9 cellular contexts compared by ENCODE assay signal in genomic region chr7:106050002-106050742, GRCh38.
DNase-seq lines count a peak whose midpoint lies in the region; ATAC-seq and TF ChIP-seq lines count a peak whose summit lies in the region.
"Had no signal": no experiment of that assay in that cellular context is flagged by ENCODE, and none has a peak within 500 bp of the region (broad histone marks: within the 10 kb centered on the region; RNA-seq: fewer than 3 reads in every experiment).

No MANE protein-coding gene starts in this region.

- no peaks in the 10 kb centered on the region for H3K9me3 Mint-ChIP-seq in activated CD4-positive, alpha-beta memory T cell treated with anti-CD3 and anti-CD28 coated beads for 36 hours
- H3K9me3 Mint-ChIP-seq in progenitor cell of endocrine pancreas (ENCODE audit: low read depth): no peaks in the 10 kb centered on the region
- no peaks in the 10 kb centered on the region for H3K9me3 Mint-ChIP-seq in T-helper 2 cell treated with Interferon-gamma antibody and Interleukin-4, amounts not matched to agents 5 μg/mL and 100 μg/mL, for 36 hours
- H3K9me3 Mint-ChIP-seq: stimulated activated naive CD8-positive, alpha-beta T cell treated with anti-CD3 and anti-CD28 coated beads, Interleukin-15, amount 100 ng/mL, for 72 hours had no signal

- 81 to 83% methylated on average over 13 of the region's 13 CpGs for WGBS in sigmoid colon, 2 donors

- H3K36me3 Mint-ChIP-seq in activated CD4-positive, alpha-beta memory T cell treated with anti-CD3 and anti-CD28 coated beads for 36 hours: no peaks in the 10 kb centered on the region
- H3K36me3 Mint-ChIP-seq in progenitor cell of endocrine pancreas (ENCODE audit: insufficient read depth): no peaks in the 10 kb centered on the region
- H3K36me3 Mint-ChIP-seq in T-helper 2 cell treated with Interferon-gamma antibody and Interleukin-4, amounts not matched to agents 5 μg/mL and 100 μg/mL, for 36 hours (ENCODE audit: low read depth): no peaks in the 10 kb centered on the region

- H3K36me3 ChIP-seq in OCI-LY1 (ENCODE audit: insufficient read depth, low read length): peaks cover 14% of the 10 kb centered on the region; the same call in 1 of the 2 replicates
- no peaks in the 10 kb centered on the region for H3K36me3 ChIP-seq in sigmoid colon

- H3K27ac Mint-ChIP-seq in activated CD4-positive, alpha-beta memory T cell treated with anti-CD3 and anti-CD28 coated beads for 36 hours: no peak overlapping the region
- H3K27ac Mint-ChIP-seq in progenitor cell of endocrine pancreas: no peak overlapping the region
- H3K27ac Mint-ChIP-seq in T-helper 2 cell treated with Interferon-gamma antibody and Interleukin-4, amounts not matched to agents 5 μg/mL and 100 μg/mL, for 36 hours: no peak overlapping the region

- no peak overlapping the region for H3K4me3 Mint-ChIP-seq in activated CD4-positive, alpha-beta memory T cell treated with anti-CD3 and anti-CD28 coated beads for 36 hours
- H3K4me3 Mint-ChIP-seq in progenitor cell of endocrine pancreas (ENCODE audit: low read depth): no peak overlapping the region
- no peak overlapping the region for H3K4me3 Mint-ChIP-seq in T-helper 2 cell treated with Interferon-gamma antibody and Interleukin-4, amounts not matched to agents 5 μg/mL and 100 μg/mL, for 36 hours
- H3K4me3 Mint-ChIP-seq: stimulated activated naive CD8-positive, alpha-beta T cell treated with anti-CD3 and anti-CD28 coated beads, Interleukin-15, amount 100 ng/mL, for 72 hours had no signal

- no peaks in the 10 kb centered on the region for H3F3A ChIP-seq in OCI-LY1 (ENCODE audit: insufficient read depth, low read length)

- ATAC-seq in GM21526 (IDR thresholded peaks at IDR 0.05; ENCODE audit: low FRiP score, unreplicated experiment): no peak
- ATAC-seq: stimulated activated naive CD8-positive, alpha-beta T cell treated with anti-CD3 and anti-CD28 coated beads, Interleukin-15, amount 100 ng/mL, for 72 hours had no signal

- H3K4me1 Mint-ChIP-seq in activated CD4-positive, alpha-beta memory T cell treated with anti-CD3 and anti-CD28 coated beads for 36 hours (ENCODE audit: low read depth): no peaks in the 10 kb centered on the region
- H3K4me1 Mint-ChIP-seq in progenitor cell of endocrine pancreas (ENCODE audit: low read depth): no peaks in the 10 kb centered on the region
- no peaks in the 10 kb centered on the region for H3K4me1 Mint-ChIP-seq in T-helper 2 cell treated with Interferon-gamma antibody and Interleukin-4, amounts not matched to agents 5 μg/mL and 100 μg/mL, for 36 hours (ENCODE audit: low read depth)
- H3K4me1 Mint-ChIP-seq: stimulated activated naive CD8-positive, alpha-beta T cell treated with anti-CD3 and anti-CD28 coated beads, Interleukin-15, amount 100 ng/mL, for 72 hours had no signal

- H3K9me2 ChIP-seq in OCI-LY1 (ENCODE audit: low read depth, low read length): no peaks in the 10 kb centered on the region

- H3K9ac ChIP-seq in OCI-LY1 (ENCODE audit: low read length): no peak overlapping the region

- H3K27me3 ChIP-seq in OCI-LY1 (ENCODE audit: insufficient read depth, low read length) (no peaks in the 10 kb centered on the region; the same call in 1 of the 2 replicates), sigmoid colon (no peaks in the 10 kb centered on the region)

- H3K4me1 ChIP-seq in OCI-LY1 (ENCODE audit: insufficient read depth, low read length, severe bottlenecking): peaks cover 30% of the 10 kb centered on the region
- H3K4me1 ChIP-seq in sigmoid colon: peaks cover 0 to 27% (median 22%) of the 10 kb centered on the region in 4 donors

- H4K20me1 ChIP-seq in OCI-LY1 (ENCODE audit: insufficient read depth, low read length): no peaks in the 10 kb centered on the region

- TF ChIP-seq CTCF in OCI-LY1 (IDR thresholded peaks at IDR 0.05; ENCODE audit: low read length) (peak; percentile 16; the same call in 1 of the 2 replicates), fibroblast of the aortic adventitia (IDR thresholded peaks at IDR 0.05; ENCODE audit: insufficient read depth, low read length) (peak; percentile 15), sigmoid colon (IDR thresholded peaks at IDR 0.05) (no peak), progenitor cell of endocrine pancreas (IDR thresholded peaks at IDR 0.05; ENCODE audit: unreplicated experiment) (no peak)

- TF ChIP-seq EP300 in sigmoid colon (IDR thresholded peaks at IDR 0.05): no peak

- POLR2A ChIA-PET in activated CD4-positive, alpha-beta memory T cell treated with anti-CD3 and anti-CD28 coated beads for 36 hours (lab: Charles Lee): no interaction called here

- no peaks in the 10 kb centered on the region for H3K79me2 ChIP-seq in OCI-LY1 (ENCODE audit: insufficient read depth, low read length)

- no peak overlapping the region for H3K27ac ChIP-seq in OCI-LY1 (ENCODE audit: low read depth, low read length, poor library complexity, severe bottlenecking)
- peak overlapping the region; percentile 47 to 81 (median 72) for H3K27ac ChIP-seq in sigmoid colon

- H3K4me3 ChIP-seq in OCI-LY1 (ENCODE audit: low read depth, low read length, poor library complexity, severe bottlenecking) (no peak overlapping the region), fibroblast of the aortic adventitia (ENCODE audit: low read depth, low read length) (no peak overlapping the region), sigmoid colon (no peak overlapping the region)

- no peaks in the 10 kb centered on the region for H3K27me3 Mint-ChIP-seq in activated CD4-positive, alpha-beta memory T cell treated with anti-CD3 and anti-CD28 coated beads for 36 hours
- peaks cover 32% of the 10 kb centered on the region for H3K27me3 Mint-ChIP-seq in progenitor cell of endocrine pancreas
- peaks cover 36% of the 10 kb centered on the region for H3K27me3 Mint-ChIP-seq in T-helper 2 cell treated with Interferon-gamma antibody and Interleukin-4, amounts not matched to agents 5 μg/mL and 100 μg/mL, for 36 hours (ENCODE audit: low read depth)
- H3K27me3 Mint-ChIP-seq: stimulated activated naive CD8-positive, alpha-beta T cell treated with anti-CD3 and anti-CD28 coated beads, Interleukin-15, amount 100 ng/mL, for 72 hours had no signal

- no peak for TF ChIP-seq POLR2A in sigmoid colon (IDR thresholded peaks at IDR 0.05)

- H3K9me3 ChIP-seq in OCI-LY1 (ENCODE audit: low read length): peaks cover 4% of the 10 kb centered on the region
- no peaks in the 10 kb centered on the region for H3K9me3 ChIP-seq in sigmoid colon

- DNase-seq in GM04504 (ENCODE audit: low read depth) (peak; percentile 43), fibroblast of the aortic adventitia (ENCODE audit: low read depth) (peak; percentile 79), sigmoid colon (peak; percentile 79), progenitor cell of endocrine pancreas (ENCODE audit: low spot score, unreplicated experiment) (no peak)
- no peak for DNase-seq in activated CD4-positive, alpha-beta memory T cell treated with anti-CD3 and anti-CD28 coated beads for 36 hours
- DNase-seq in T-helper 2 cell treated with Interferon-gamma antibody and Interleukin-4, amounts not matched to agents 5 μg/mL and 100 μg/mL, for 36 hours (ENCODE audit: low spot score): no peak
- DNase-seq: stimulated activated naive CD8-positive, alpha-beta T cell treated with anti-CD3 and anti-CD28 coated beads, Interleukin-15, amount 100 ng/mL, for 72 hours had no signal

- intact Hi-C loops in sigmoid colon (cut with DNase I): loop anchor here (10.0 kb wide), 1 partner anchor 375 kb away; no protein-coding TSS in a partner anchor
- intact Hi-C loops in activated CD4-positive, alpha-beta memory T cell treated with anti-CD3 and anti-CD28 coated beads for 36 hours (cut with micrococcal nuclease): no loop called here

- no peak overlapping the region for H3K4me2 ChIP-seq in OCI-LY1 (ENCODE audit: low read length)

- CTCF ChIA-PET in activated CD4-positive, alpha-beta memory T cell treated with anti-CD3 and anti-CD28 coated beads for 36 hours (lab: Charles Lee): interaction anchor here (1.7 to 3.3 kb wide), 2 partner anchors 9 to 393 kb away, joined by 4 to 17 read pairs; no protein-coding TSS in a partner anchor

- no peak overlapping the region for H2AFZ ChIP-seq in OCI-LY1 (ENCODE audit: low read length)

Comparison
In these comparisons a context has a peak if more than half of its experiments do, and no peak if none do; other contexts are left out.
1. DNase-seq: peak in GM04504 (single experiment), fibroblast of the aortic adventitia (single experiment) and sigmoid colon (single experiment); none in activated CD4-positive, alpha-beta memory T cell treated with anti-CD3 and anti-CD28 coated beads for 36 hours (single experiment), progenitor cell of endocrine pancreas (single experiment) and T-helper 2 cell treated with Interferon-gamma antibody and Interleukin-4, amounts not matched to agents 5 μg/mL and 100 μg/mL, for 36 hours (single experiment).
2. CTCF ChIP-seq: peak in OCI-LY1 (single experiment) and fibroblast of the aortic adventitia (single experiment); none in sigmoid colon (0 of 4) and progenitor cell of endocrine pancreas (single experiment).